Comparison of ENCODE assay signal across 10 cellular contexts in the genomic region with DNA sequence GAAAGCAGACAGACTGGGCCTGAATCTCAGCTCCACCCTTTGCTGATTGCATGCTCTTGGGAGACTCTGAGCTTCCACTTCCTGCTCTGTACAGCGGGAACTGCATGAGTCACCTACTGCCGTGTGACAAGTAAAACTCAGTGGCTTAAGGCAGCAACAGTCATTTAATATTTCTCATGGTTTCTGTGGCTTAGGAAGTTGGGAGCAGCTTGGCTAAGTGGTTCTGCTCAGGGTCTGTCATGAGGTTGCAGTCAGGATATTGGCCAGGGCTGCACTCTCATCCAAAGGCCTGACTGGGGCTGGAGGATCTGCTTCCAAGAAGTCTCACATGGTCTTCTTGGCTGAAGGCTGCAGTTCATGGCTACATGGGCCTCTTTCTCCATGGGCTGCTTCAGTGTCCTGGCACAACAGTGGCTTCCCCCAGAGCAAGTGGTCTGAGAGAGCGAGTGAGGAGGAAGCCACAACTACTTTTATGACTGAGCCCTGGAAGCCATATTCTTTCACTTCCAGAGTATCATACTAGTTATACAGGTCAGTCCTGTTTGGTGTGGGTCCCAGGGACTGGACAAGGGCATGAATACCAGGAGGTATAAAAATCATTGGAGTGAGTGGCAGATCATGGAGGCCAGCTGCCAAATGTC. TPM values are rescaled to one million over a fixed set of nuclear protein-coding genes. Genes with fewer than 3 reads are reported as not detected.
DNase-seq lines count a peak whose midpoint lies in the region; ATAC-seq, FAIRE-seq and TF ChIP-seq lines count a peak whose summit lies in the region.
"Had no signal": no experiment of that assay in that cellular context is flagged by ENCODE, and none has a peak within 500 bp of the region (broad histone marks: within the 10 kb centered on the region; RNA-seq: fewer than 3 reads in every experiment).

No MANE protein-coding gene starts in this region.

- H3K4me1 Mint-ChIP-seq in astrocyte (ENCODE audit: low read depth, unreplicated experiment) (no peaks in the 10 kb centered on the region), nephron progenitor cell (peaks cover 14% of the 10 kb centered on the region)

- H3F3A ChIP-seq in MM.1S (ENCODE audit: insufficient read depth, low read length) = no peaks in the 10 kb centered on the region

- H2AFZ ChIP-seq in astrocyte (ENCODE audit: low read depth, low read length) (no peak overlapping the region), MM.1S (ENCODE audit: low read length) (no peak overlapping the region)

- H3K36me3 Mint-ChIP-seq in astrocyte (ENCODE audit: low read depth, unreplicated experiment) (peaks cover 5% of the 10 kb centered on the region), nephron progenitor cell (ENCODE audit: low read depth) (no peaks in the 10 kb centered on the region)

- H4K20me1 ChIP-seq in astrocyte (ENCODE audit: insufficient read depth, low read length) = no peaks in the 10 kb centered on the region
- no peaks in the 10 kb centered on the region for H4K20me1 ChIP-seq in MM.1S (ENCODE audit: insufficient read depth, low read length)

- no peak overlapping the region for H3K9ac ChIP-seq in astrocyte (ENCODE audit: low read length)
- H3K9ac ChIP-seq in MM.1S (ENCODE audit: low read length) = no peak overlapping the region

- no peaks in the 10 kb centered on the region for H3K36me3 ChIP-seq in astrocyte (ENCODE audit: insufficient read depth, low read length)
- no peaks in the 10 kb centered on the region for H3K36me3 ChIP-seq in lower lobe of right lung
- H3K36me3 ChIP-seq in MM.1S (replicated peaks; ENCODE audit: insufficient read depth, low read length) = no peaks in the 10 kb centered on the region

- H3K9me3 ChIP-seq in astrocyte (ENCODE audit: insufficient read depth, low read depth, low read length) (peaks cover 4% of the 10 kb centered on the region), lower lobe of right lung (peaks cover 5% of the 10 kb centered on the region), MM.1S (replicated peaks; ENCODE audit: insufficient read depth, low read length) (no peaks in the 10 kb centered on the region)

- FAIRE-seq in astrocyte (lab: Jason Lieb, UNC) = no peak

- no peaks in the 10 kb centered on the region for H3K9me2 ChIP-seq in MM.1S (replicated peaks; ENCODE audit: insufficient read depth, low read length)

- H3K9me3 Mint-ChIP-seq in astrocyte (ENCODE audit: unreplicated experiment) = peaks cover 8% of the 10 kb centered on the region
- no peaks in the 10 kb centered on the region for H3K9me3 Mint-ChIP-seq in nephron progenitor cell

- ATAC-seq in lower lobe of right lung = peak in 1 of 2 donors; percentile 41
- ATAC-seq in GM21423 (IDR thresholded peaks at IDR 0.05; ENCODE audit: unreplicated experiment) = no peak
- ATAC-seq: heart left ventricle had no signal

- no peak overlapping the region for H3K4me2 ChIP-seq in astrocyte (ENCODE audit: low read length)
- H3K4me2 ChIP-seq in MM.1S (ENCODE audit: low read depth, low read length) = no peak overlapping the region

- intact Hi-C loops in lower lobe of right lung (cut with DNase I) = no loop called here

- no peaks in the 10 kb centered on the region for H3K4me1 ChIP-seq in astrocyte (ENCODE audit: insufficient read depth, low read length)
- H3K4me1 ChIP-seq in lower lobe of right lung = peaks cover 14% of the 10 kb centered on the region
- H3K4me1 ChIP-seq in MM.1S (ENCODE audit: low read length) = no peaks in the 10 kb centered on the region

- in situ Hi-C loops in Caki2 (cut with HindIII; ENCODE audit: low pct_unique_long_range_greater_than_20kb, low sequenced_read_pairs) = no loop called here

- H3K27ac ChIP-seq in astrocyte (ENCODE audit: low read depth, low read length) (no peak overlapping the region), lower lobe of right lung (no peak overlapping the region), MM.1S (ENCODE audit: low read length) (no peak overlapping the region)
- H3K27ac ChIP-seq: heart left ventricle had no signal

- H3K79me2 ChIP-seq in astrocyte (ENCODE audit: insufficient read depth, low read length) (no peaks in the 10 kb centered on the region), MM.1S (ENCODE audit: low read length) (no peaks in the 10 kb centered on the region)

- H3K27me3 Mint-ChIP-seq in astrocyte (ENCODE audit: low read depth, unreplicated experiment) (peaks cover 2% of the 10 kb centered on the region), nephron progenitor cell (ENCODE audit: low read depth, poor library complexity) (no peaks in the 10 kb centered on the region)

- no peaks in the 10 kb centered on the region for H3K27me3 ChIP-seq in astrocyte (ENCODE audit: insufficient read depth, low read length)
- no peaks in the 10 kb centered on the region for H3K27me3 ChIP-seq in lower lobe of right lung (ENCODE audit: low read depth)
- H3K27me3 ChIP-seq in MM.1S (replicated peaks; ENCODE audit: insufficient read depth, low read length) = no peaks in the 10 kb centered on the region
- H3K27me3 ChIP-seq: heart left ventricle had no signal

- no peak overlapping the region for H3K4me3 ChIP-seq in astrocyte (ENCODE audit: insufficient read depth, low read depth, low read length)
- H3K4me3 ChIP-seq in lower lobe of right lung = no peak overlapping the region
- H3K4me3 ChIP-seq in MM.1S (ENCODE audit: low read length) = no peak overlapping the region
- H3K4me3 ChIP-seq: heart left ventricle had no signal

- DNase-seq in Caki2 (ENCODE audit: low read depth) = peak; percentile 4
- peak; percentile 69 for DNase-seq in LoVo (ENCODE audit: low spot score)
- peak; percentile 35 for DNase-seq in astrocyte (ENCODE audit: low read depth)
- DNase-seq in lower lobe of right lung = peak; percentile 45
- no peak for DNase-seq in nucleus accumbens (lab: John Stamatoyannopoulos, UW)
- no peak for DNase-seq in MM.1S
- no peak for DNase-seq in nephron progenitor cell
- DNase-seq: NCI-H2081 had no signal

- H3K4me3 Mint-ChIP-seq in astrocyte (ENCODE audit: unreplicated experiment) (no peak overlapping the region), nephron progenitor cell (no peak overlapping the region)

- no peak for TF ChIP-seq CTCF in astrocyte (IDR thresholded peaks at IDR 0.05; ENCODE audit: insufficient read depth, low read depth, low read length)
- TF ChIP-seq CTCF in lower lobe of right lung (IDR thresholded peaks at IDR 0.05) = no peak
- TF ChIP-seq CTCF in MM.1S (IDR thresholded peaks at IDR 0.05; ENCODE audit: low read length) = no peak
- TF ChIP-seq CTCF in nephron progenitor cell (IDR thresholded peaks at IDR 0.05) = no peak

- no peak overlapping the region for H3K27ac Mint-ChIP-seq in astrocyte (ENCODE audit: unreplicated experiment)
- H3K27ac Mint-ChIP-seq in nephron progenitor cell = no peak overlapping the region

RNA-seq across cellular contexts. Expression of gene FAM222A, which starts 49.7 kb away (rescaled TPM):
- total RNA-seq in Caki2 (2014; rRNA removed; shearing (Covaris generic); ENCODE audit: low replicate concordance) = 0.41 and 3.1 TPM in 2 replicates
- total RNA-seq in astrocyte = 1.2 and 1.4 TPM in 2 replicates
- 2.4 TPM for total RNA-seq in lower lobe of right lung

Comparison
In these comparisons a context has a peak if more than half of its experiments do, and no peak if none do; other contexts are left out.
1. DNase-seq: peak in Caki2 (single experiment), LoVo (single experiment), astrocyte (single experiment) and lower lobe of right lung (single experiment); none in nucleus accumbens (0 of 56), MM.1S (single experiment) and nephron progenitor cell (single experiment).